Comparison of ENCODE assay signal across 24 cellular contexts in the genomic region with DNA sequence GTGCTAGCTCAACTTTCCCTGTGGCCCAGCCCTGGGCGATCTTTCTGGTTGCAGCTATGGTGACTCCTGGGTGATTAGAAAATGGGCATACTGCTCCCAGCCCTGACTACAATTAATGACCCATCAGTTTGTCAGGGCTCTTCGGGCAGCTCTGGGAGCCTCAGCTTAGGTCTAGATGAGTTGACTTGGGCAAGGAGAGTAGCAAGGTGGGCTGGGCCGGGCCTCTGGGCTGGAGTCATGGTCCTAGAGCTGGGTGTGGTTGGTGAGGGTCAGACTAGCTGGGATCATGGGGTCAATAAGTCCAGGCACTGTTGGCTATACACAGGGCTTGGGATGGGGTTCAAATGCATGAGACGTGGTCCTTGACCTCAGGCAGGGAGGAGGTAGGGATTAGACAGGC.
"Had no signal": no experiment of that assay in that cellular context is flagged by ENCODE, and none has a peak within 500 bp of the region (broad histone marks: within the 10 kb centered on the region; RNA-seq: fewer than 3 reads in every experiment).

No MANE protein-coding gene starts in this region.

- H2AFZ ChIP-seq: hepatocyte had no signal

- H3K4me3 Mint-ChIP-seq: activated naive CD8-positive, alpha-beta T cell; naive thymus-derived CD8-positive, alpha-beta T cell; neural crest cell; stimulated activated effector memory CD8-positive, alpha-beta T cell treated with anti-CD3 and anti-CD28 coated beads, Interleukin-12 subunit alpha, Interleukin-12 subunit beta, amount 100 ng/mL, for 72 hours; stimulated activated naive CD8-positive, alpha-beta T cell treated with anti-CD3 and anti-CD28 coated beads, Interleukin-15, Interleukin-2, amounts not matched to agents 100 ng/mL and 50 ng/mL, for 24 hours; T-cell had no signal

- H3K27ac ChIP-seq: body of pancreas, colonic mucosa, gastroesophageal sphincter, hepatocyte, right lobe of liver, thyroid gland had no signal

- H3K4me1 ChIP-seq: colonic mucosa, gastroesophageal sphincter, thyroid gland had no signal

- H3K4me1 Mint-ChIP-seq: naive thymus-derived CD8-positive, alpha-beta T cell; stimulated activated effector memory CD8-positive, alpha-beta T cell treated with anti-CD3 and anti-CD28 coated beads, Interleukin-12 subunit alpha, Interleukin-12 subunit beta, amount 100 ng/mL, for 72 hours; T-cell had no signal

- ATAC-seq: body of pancreas; gastroesophageal sphincter; naive thymus-derived CD8-positive, alpha-beta T cell; stimulated activated effector memory CD8-positive, alpha-beta T cell treated with anti-CD3 and anti-CD28 coated beads, Interleukin-12 subunit alpha, Interleukin-12 subunit beta, amount 100 ng/mL, for 72 hours; T-cell had no signal

- H3K4me2 ChIP-seq: hepatocyte had no signal

- H3K4me3 ChIP-seq: body of pancreas, colonic mucosa, gastroesophageal sphincter, hepatocyte, right lobe of liver, thyroid gland had no signal

- H3K9me3 ChIP-seq: body of pancreas, colonic mucosa, gastroesophageal sphincter, right lobe of liver, thyroid gland had no signal

- H3K36me3 Mint-ChIP-seq: activated naive CD8-positive, alpha-beta T cell; naive thymus-derived CD8-positive, alpha-beta T cell; stimulated activated effector memory CD8-positive, alpha-beta T cell treated with anti-CD3 and anti-CD28 coated beads, Interleukin-12 subunit alpha, Interleukin-12 subunit beta, amount 100 ng/mL, for 72 hours; T-cell had no signal

- H3K27me3 ChIP-seq: body of pancreas, colonic mucosa, hepatocyte, right lobe of liver, thyroid gland had no signal

- DNase-seq: activated CD4-positive, alpha-beta T cell treated with anti-CD3 and anti-CD28 coated beads for 4 hours; activated CD4-positive, alpha-beta T cell treated with anti-CD3 and anti-CD28 coated beads, Interleukin-2, amount 50 U/mL, for 48 hours; activated CD8-positive, alpha-beta memory T cell treated with anti-CD3 and anti-CD28 coated beads for 24 hours; activated effector memory CD4-positive, alpha-beta T cell treated with Interleukin-2 at 50 U/mL for 16 hours; activated naive CD4-positive, alpha-beta T cell treated with Interleukin-2 at 50 U/mL for 16 hours; anterior cingulate cortex; body of pancreas; cerebellar nuclear complex; colonic mucosa; effector CD8-positive, alpha-beta T cell; erythroblast; islet precursor cell; left ventricle myocardium superior; right lobe of liver; stimulated activated CD4-positive, alpha-beta T cell treated with anti-CD3 and anti-CD28 coated beads, Interleukin-4, amount 100 ng/mL, for 24 hours; T-cell; thyroid gland had no signal

- H3K36me3 ChIP-seq: colonic mucosa, gastroesophageal sphincter, right lobe of liver, thyroid gland had no signal

- H3K27ac Mint-ChIP-seq: activated naive CD8-positive, alpha-beta T cell; stimulated activated effector memory CD8-positive, alpha-beta T cell treated with anti-CD3 and anti-CD28 coated beads, Interleukin-12 subunit alpha, Interleukin-12 subunit beta, amount 100 ng/mL, for 72 hours; stimulated activated naive CD8-positive, alpha-beta T cell treated with anti-CD3 and anti-CD28 coated beads, Interleukin-15, Interleukin-2, amounts not matched to agents 100 ng/mL and 50 ng/mL, for 24 hours; T-cell had no signal

- H3K9me3 Mint-ChIP-seq: naive thymus-derived CD8-positive, alpha-beta T cell; neural crest cell; stimulated activated effector memory CD8-positive, alpha-beta T cell treated with anti-CD3 and anti-CD28 coated beads, Interleukin-12 subunit alpha, Interleukin-12 subunit beta, amount 100 ng/mL, for 72 hours; stimulated activated naive CD8-positive, alpha-beta T cell treated with anti-CD3 and anti-CD28 coated beads, Interleukin-15, Interleukin-2, amounts not matched to agents 100 ng/mL and 50 ng/mL, for 24 hours; T-cell had no signal
